ENCODE assay signal across 22 cellular contexts in the genomic region with DNA sequence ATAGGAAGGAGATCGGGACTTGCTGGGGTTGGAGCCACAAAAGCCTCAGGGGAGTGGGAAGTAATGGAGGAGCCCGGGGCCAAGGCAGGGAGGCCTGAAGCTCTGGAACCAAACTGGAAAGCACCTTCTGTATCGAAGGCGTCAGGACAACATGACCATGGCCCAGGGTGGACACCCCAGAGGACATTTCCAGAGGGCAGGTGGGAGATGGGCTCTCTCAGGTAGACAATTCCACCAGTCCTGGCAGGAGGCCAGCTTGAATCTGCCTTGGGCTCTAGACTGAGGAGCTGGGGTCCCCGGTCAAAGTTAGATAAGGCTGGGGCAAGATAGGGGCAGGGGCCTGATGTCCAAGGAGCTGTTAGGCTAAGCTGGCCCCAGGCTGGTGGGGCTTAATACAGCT.
"Had no signal": no experiment of that assay in that cellular context is flagged by ENCODE, and none has a peak within 500 bp of the region (broad histone marks: within the 10 kb centered on the region; RNA-seq: fewer than 3 reads in every experiment).

No MANE protein-coding gene starts in this region.

- H3K27me3 Mint-ChIP-seq: stimulated activated memory B cell treated with anti-CD40 and anti-IgM and Interleukin-4, amounts not matched to agents 10 μg/mL and 1 μg/mL and 100 μg/mL, for 72 hours; stimulated activated naive CD8-positive, alpha-beta T cell treated with anti-CD3 and anti-CD28 coated beads, Interleukin-15, Interleukin-2, amounts not matched to agents 100 ng/mL and 50 ng/mL, for 24 hours had no signal

- H3K4me1 Mint-ChIP-seq: immature natural killer cell, mesothelial cell of epicardium, neural crest cell had no signal

- H3K4me3 Mint-ChIP-seq: immature natural killer cell; mesothelial cell of epicardium; natural killer cell; neural crest cell; stimulated activated memory B cell treated with anti-CD40 and anti-IgM and Interleukin-4, amounts not matched to agents 10 μg/mL and 1 μg/mL and 100 μg/mL, for 72 hours; stimulated activated naive CD8-positive, alpha-beta T cell treated with anti-CD3 and anti-CD28 coated beads, Interleukin-15, Interleukin-2, amounts not matched to agents 100 ng/mL and 50 ng/mL, for 24 hours had no signal

- H3K27ac Mint-ChIP-seq: mesothelial cell of epicardium; natural killer cell; stimulated activated memory B cell treated with anti-CD40 and anti-IgM and Interleukin-4, amounts not matched to agents 10 μg/mL and 1 μg/mL and 100 μg/mL, for 72 hours; stimulated activated naive CD8-positive, alpha-beta T cell treated with anti-CD3 and anti-CD28 coated beads, Interleukin-15, Interleukin-2, amounts not matched to agents 100 ng/mL and 50 ng/mL, for 24 hours had no signal

- H3K4me3 ChIP-seq: dorsolateral prefrontal cortex, ovary, right atrium auricular region, smooth muscle cell, testis, tibial nerve, upper lobe of right lung had no signal

- ATAC-seq: foreskin keratinocyte; left colon; left ventricle myocardium superior; natural killer cell; stimulated activated memory B cell treated with anti-CD40 and anti-IgM and Interleukin-4, amounts not matched to agents 10 μg/mL and 1 μg/mL and 100 μg/mL, for 72 hours; upper lobe of right lung had no signal

- H3K9me3 Mint-ChIP-seq: immature natural killer cell; natural killer cell; stimulated activated naive CD8-positive, alpha-beta T cell treated with anti-CD3 and anti-CD28 coated beads, Interleukin-15, Interleukin-2, amounts not matched to agents 100 ng/mL and 50 ng/mL, for 24 hours had no signal

- H3K36me3 Mint-ChIP-seq: mesothelial cell of epicardium, natural killer cell had no signal

- H3K27ac ChIP-seq: dorsolateral prefrontal cortex, foreskin keratinocyte, ovary, right atrium auricular region, testis, tibial nerve, upper lobe of right lung had no signal

- H3K9me3 ChIP-seq: ovary, right atrium auricular region, testis, tibial nerve, upper lobe of right lung had no signal

- H3K4me1 ChIP-seq: foreskin keratinocyte, right atrium auricular region, testis, tibial nerve, upper lobe of right lung had no signal

- H3K36me3 ChIP-seq: ovary, right atrium auricular region, upper lobe of right lung had no signal

- DNase-seq: central memory CD4-positive, alpha-beta T cell; cortex of kidney; dorsolateral prefrontal cortex; effector memory CD4-positive, alpha-beta T cell; foreskin keratinocyte; immature natural killer cell; kidney; left colon; left ventricle myocardium superior; natural killer cell; ovary; stimulated activated CD4-positive, alpha-beta T cell treated with anti-CD3 and anti-CD28 coated beads, Interleukin-4, amount 100 ng/mL, for 1 hour; stimulated activated CD8-positive, alpha-beta memory T cell treated with anti-CD3 and anti-CD28 coated beads, Interleukin-4, amount 100 ng/mL, for 48 hours; testis; upper lobe of right lung had no signal

- H3K27me3 ChIP-seq: dorsolateral prefrontal cortex, ovary, right atrium auricular region, testis, tibial nerve, upper lobe of right lung had no signal
